Comparison of ENCODE assay signal across 17 cellular contexts in the genomic region with DNA sequence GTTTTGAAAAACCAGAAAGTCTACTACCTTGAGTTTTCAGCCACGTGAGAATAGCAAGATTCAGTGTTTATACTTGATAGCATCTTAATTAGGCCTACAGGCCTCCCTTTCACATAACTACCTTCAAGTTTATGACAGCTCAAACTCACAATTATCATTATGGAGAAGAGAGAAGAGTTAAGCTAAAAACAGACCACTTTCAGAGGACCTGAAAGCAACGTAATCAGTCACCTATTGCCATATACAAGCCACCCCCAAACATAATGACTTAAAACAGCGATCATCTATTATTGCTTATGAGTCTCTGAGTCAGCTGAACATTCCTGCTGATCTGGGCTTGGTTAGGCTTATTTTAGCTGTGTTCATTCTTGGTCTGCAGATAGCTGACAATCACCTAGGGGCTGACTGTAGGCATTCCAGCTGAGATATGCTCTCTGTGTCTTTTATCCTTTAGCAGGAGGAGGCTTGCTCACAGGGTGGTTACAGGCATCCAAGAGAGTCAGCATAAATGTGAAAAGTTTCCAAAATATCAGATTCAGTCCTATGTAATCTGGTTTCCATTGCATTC.
"Had no signal": no experiment of that assay in that cellular context is flagged by ENCODE, and none has a peak within 500 bp of the region (broad histone marks: within the 10 kb centered on the region; RNA-seq: fewer than 3 reads in every experiment).

No MANE protein-coding gene starts in this region.

- H3K27ac ChIP-seq: cardiac muscle cell, left lung, spleen, testis, upper lobe of right lung had no signal

- H3K27me3 ChIP-seq: cardiac muscle cell, left lung, spleen, testis, upper lobe of right lung had no signal

- ATAC-seq: left lung; sciatic nerve; stimulated activated memory B cell treated with anti-CD40 and anti-IgM and Interleukin-4, amounts not matched to agents 10 μg/mL and 1 μg/mL and 100 μg/mL, for 72 hours; upper lobe of right lung had no signal

- H3K36me3 ChIP-seq: cardiac muscle cell, left lung, spleen, upper lobe of right lung had no signal

- H3K4me3 ChIP-seq: cardiac muscle cell, left lung, spleen, testis, upper lobe of right lung had no signal

- H3K4me1 ChIP-seq: left lung, spleen, testis, upper lobe of right lung had no signal

- DNase-seq: activated CD4-positive, alpha-beta T cell treated with anti-CD3 and anti-CD28 coated beads, Interleukin-2, amount 50 U/mL, for 4 hours; dermis blood vessel endothelial cell; foreskin melanocyte; glutamatergic neuron; hippocampal formation; kidney; left lung; nephron progenitor cell; nucleus accumbens; spleen; stimulated activated CD4-positive, alpha-beta T cell treated with anti-CD3 and anti-CD28 coated beads, Interleukin-4, amount 100 ng/mL, for 4 hours; T-helper 2 cell; testis; upper lobe of right lung had no signal

- H3K9me3 ChIP-seq: left lung, spleen, testis, upper lobe of right lung had no signal
